9 cellular contexts compared by ENCODE assay signal in genomic region chr6:166341915-166342292, GRCh38. TPM values are rescaled to one million over a fixed set of nuclear protein-coding genes. Genes with fewer than 3 reads are reported as not detected.
A peak's percentile ranks its signal among the peaks of the same experiment; 100 is the strongest.
DNase-seq lines count a peak whose midpoint lies in the region; ATAC-seq, FAIRE-seq and TF ChIP-seq lines count a peak whose summit lies in the region.
"Had no signal": no experiment of that assay in that cellular context is flagged by ENCODE, and none has a peak within 500 bp of the region (broad histone marks: within the 10 kb centered on the region; RNA-seq: fewer than 3 reads in every experiment).

No MANE protein-coding gene starts in this region.

- H3K4me1 ChIP-seq in body of pancreas (peaks cover 34% of the 10 kb centered on the region), HepG2 (ENCODE audit: insufficient read depth, low read length) (peaks cover 71% of the 10 kb centered on the region), thyroid gland (peaks cover 18 to 30% of the 10 kb centered on the region in 2 donors)

- TF ChIP-seq EP300 in HepG2 (IDR thresholded peaks at IDR 0.05; ENCODE audit: low read depth in 2 of 2, low read length in 2 of 2) (0 out of 4 replicates have a peak, but pooled peaks of 1 of the 2 experiments have one; percentile 1), HepG2 (CRISPR knock-in tag; IDR thresholded peaks at IDR 0.05; ENCODE audit: borderline replicate concordance) (no peak)

- no peak overlapping the region for H2AFZ ChIP-seq in HepG2 (ENCODE audit: low read length)

- POLR2A ChIA-PET in HepG2 (lab: Yijun Ruan, JAX), result interaction anchor here (0.8 to 2.7 kb wide), 7 partner anchors 10 to 59 kb away, joined by 3 to 24 read pairs (median 9); no protein-coding TSS in a partner anchor

- in situ Hi-C loops in HepG2 (cut with HindIII; ENCODE audit: extremely low pct_ligation_motif_present, low pct_unique_long_range_greater_than_20kb), result no loop called here

- WGBS in body of pancreas, 2 donors, result 0% methylated on average over 12 of the region's 12 CpGs
- WGBS in HepG2 (ENCODE audit: low lambda C conversion rate), result under 1% methylated on average over 11 of the region's 12 CpGs
- 0 to 1% methylated on average over 12 of the region's 12 CpGs for WGBS in thyroid gland, 2 donors

- peak; percentile 7 for ATAC-seq in body of pancreas
- ATAC-seq in HepG2, result peak; percentile 1; the same call in 1 of the 3 replicates
- ATAC-seq in HG03025 (IDR thresholded peaks at IDR 0.05; ENCODE audit: low FRiP score, unreplicated experiment), result no peak
- no peak for ATAC-seq in GM21423 (IDR thresholded peaks at IDR 0.05; ENCODE audit: unreplicated experiment)

- FAIRE-seq in HepG2 (lab: Jason Lieb, UNC), result no peak

- CTCF ChIA-PET in HepG2 (lab: Yijun Ruan, JAX; ENCODE audit: low intra/inter-chr PET ratio, low total read pairs), result no interaction called here

- H3K27ac ChIP-seq in C4-2B (peak overlapping the region; percentile 93), KOPT-K1 (ENCODE audit: low read depth, low read length, poor library complexity, severe bottlenecking) (peak overlapping the region; percentile 77), body of pancreas (peak overlapping the region; percentile 84 to 89 (median 85)), HepG2 (ENCODE audit: extremely low read length, insufficient read depth, low read length) (peak overlapping the region; percentile 80), thyroid gland (peak overlapping the region; percentile 8 to 91 (median 89))

- BruUV-seq in HepG2 (replicated peaks; lab: Mats Ljungman, UMichigan), result TSS peak; percentile 72

- peaks cover 35% of the 10 kb centered on the region for H4K20me1 ChIP-seq in HepG2 (ENCODE audit: insufficient read depth, low read length)

- no peaks in the 10 kb centered on the region for H3K9me3 ChIP-seq in KOPT-K1 (ENCODE audit: insufficient read depth, low read length, poor library complexity, severe bottlenecking)
- H3K9me3 ChIP-seq in body of pancreas, result no peaks in the 10 kb centered on the region
- H3K9me3 ChIP-seq in HepG2 (ENCODE audit: low read length), result no peaks in the 10 kb centered on the region
- no peaks in the 10 kb centered on the region for H3K9me3 ChIP-seq in thyroid gland

- no peak for TF ChIP-seq CTCF in C4-2B (conservative IDR thresholded peaks at IDR 0.05)
- no peak for TF ChIP-seq CTCF in body of pancreas (IDR thresholded peaks at IDR 0.05)
- no peak for TF ChIP-seq CTCF in HepG2 (CRISPR knock-in tag; IDR thresholded peaks at IDR 0.05)
- TF ChIP-seq CTCF in thyroid gland (IDR thresholded peaks at IDR 0.05), result no peak

- H3K9ac ChIP-seq in HepG2 (ENCODE audit: insufficient read depth, low read depth, low read length), result peak overlapping the region; percentile 98

- intact Hi-C loops in body of pancreas (cut with DNase I) (no loop called here), HepG2 (cut with micrococcal nuclease; ENCODE audit: unreplicated experiment) (loop anchor here (1.0 kb wide), 2 partner anchors 19 to 41 kb away; no protein-coding TSS in a partner anchor), thyroid gland (cut with DNase I) (no loop called here)

- DNase-seq in body of pancreas (peak in 3 of 4 donors; percentile 13 to 32 (median 27)), HepG2 (ENCODE audit: low spot score) (no peak), thyroid gland (peak in 1 of 2 donors; percentile 14), NCI-H446 (lab: John Stamatoyannopoulos, UW) (no peak)

- peak overlapping the region; percentile 78 for H3K4me2 ChIP-seq in HepG2 (ENCODE audit: low read depth, low read length)

- H3K4me3 ChIP-seq in body of pancreas (peak overlapping the region; percentile 70 to 98), HepG2 (replicated peaks in 1 of 3; ENCODE audit: insufficient read depth in 1 of 3, low read depth in 2 of 3, low read length in 3 of 3) (peak overlapping the region; percentile 89 to 99 (median 98)), thyroid gland (replicated peaks in 1 of 3) (peak overlapping the region; percentile 80 to 97 (median 89))

- peaks cover 63% of the 10 kb centered on the region for H3K79me2 ChIP-seq in HepG2 (ENCODE audit: insufficient read depth, low read length)

- TF ChIP-seq POLR2A in body of pancreas (IDR thresholded peaks at IDR 0.05) (no peak), HepG2 (IDR thresholded peaks at IDR 0.05; ENCODE audit: insufficient read depth in 1 of 2, low read depth in 2 of 2, low read length in 2 of 2) (no peak), thyroid gland (IDR thresholded peaks at IDR 0.05) (no peak)

- no peak for TF ChIP-seq RAD21 in HepG2 (CRISPR knock-in tag; IDR thresholded peaks at IDR 0.05)

- peaks cover 16% of the 10 kb centered on the region for H3K36me3 ChIP-seq in KOPT-K1 (ENCODE audit: insufficient read depth, low read length)
- H3K36me3 ChIP-seq in body of pancreas (replicated peaks in 1 of 2; ENCODE audit: insufficient read depth in 1 of 2, low read depth in 2 of 2), result no peaks in the 10 kb centered on the region
- peaks cover 7 to 29% of the 10 kb centered on the region in 2 experiments for H3K36me3 ChIP-seq in HepG2 (replicated peaks in 1 of 2; ENCODE audit: control insufficient read depth in 1 of 2, insufficient read depth in 2 of 2, low read length in 2 of 2)
- no peaks in the 10 kb centered on the region for H3K36me3 ChIP-seq in thyroid gland

- H3K27me3 ChIP-seq in body of pancreas (no peaks in the 10 kb centered on the region), HepG2 (ENCODE audit: control insufficient read depth in 1 of 2, insufficient read depth in 2 of 2, low read length in 2 of 2) (no peaks in the 10 kb centered on the region; a peak in 1 of 5 replicates), thyroid gland (no peaks in the 10 kb centered on the region)

RNA-seq across cellular contexts. Expression of gene SFT2D1, which starts 0.4 kb away (rescaled TPM):
- total RNA-seq in body of pancreas (10 to 100 TPM; 11.5 to 28.0 TPM), HepG2 (2016; rRNA removed; fragmentation: Illumina TruSeq; extraction: Trizol) (90.7 and 115 TPM in 2 replicates), thyroid gland (10 to 100 TPM; 36.8 to 53.5 (median 48.4) TPM)
- 57.6 and 70.5 TPM in 2 replicates for total RNA-seq in HepG2 (2016; cell fraction: cytosol; rRNA removed; fragmentation: Illumina TruSeq; extraction: Trizol; ENCODE audit: low read depth)
- 91.5 and 114 TPM in 2 replicates for total RNA-seq in HepG2 (2016; cell fraction: insoluble cytoplasmic fraction; rRNA removed; fragmentation: Illumina TruSeq; extraction: Trizol)
- total RNA-seq in HepG2 (2016; cell fraction: membrane; rRNA removed; fragmentation: Illumina TruSeq; extraction: Trizol), result 89.7 and 105 TPM in 2 replicates
- total RNA-seq in HepG2 (2016; cell fraction: nucleus; rRNA removed; fragmentation: Illumina TruSeq; extraction: Trizol), result 87.1 and 96.7 TPM in 2 replicates
- 127 and 147 TPM in 2 replicates for polyA plus RNA-seq in HepG2 (2011; rRNA removed)
- polyA plus RNA-seq in HepG2 (2011; cell fraction: cytosol; rRNA removed), result 78.9 and 125 TPM in 2 replicates
- 56.7 and 94.6 TPM in 2 replicates for polyA plus RNA-seq in HepG2 (2011; cell fraction: nucleus; rRNA removed)
- 100 and 109 TPM in 2 replicates for polyA plus RNA-seq in HepG2 (2012)
- polyA plus RNA-seq in HepG2 (2016; cell fraction: cytosol; fragmentation: Illumina TruSeq; extraction: Trizol; ENCODE audit: low read depth), result 67.5 and 94.2 TPM in 2 replicates
- polyA plus RNA-seq in HepG2 (2016; cell fraction: insoluble cytoplasmic fraction; fragmentation: Illumina TruSeq; extraction: Trizol; ENCODE audit: low read depth), result 112 and 116 TPM in 2 replicates
- polyA plus RNA-seq in HepG2 (2016; cell fraction: membrane; fragmentation: Illumina TruSeq; extraction: Trizol; ENCODE audit: low read depth), result 96.5 and 108 TPM in 2 replicates
- 168 and 175 TPM in 2 replicates for polyA plus RNA-seq in HepG2 (2016; cell fraction: nucleus; fragmentation: Illumina TruSeq; extraction: Trizol; ENCODE audit: insufficient read depth, low read depth)
- polyA minus RNA-seq in HepG2 (2011; rRNA and poly(A)+ RNA removed; ENCODE audit: low replicate concordance), result 13.9 and 35.5 TPM in 2 replicates
- 26.1 and 26.7 TPM in 2 replicates for polyA minus RNA-seq in HepG2 (2011; cell fraction: cytosol; rRNA and poly(A)+ RNA removed)
- polyA minus RNA-seq in HepG2 (2011; cell fraction: nucleus; rRNA and poly(A)+ RNA removed), result 65.1 and 95.4 TPM in 2 replicates

RNA-seq across cellular contexts. Expression of gene PRR18, which starts 33.7 kb away (rescaled TPM):
- total RNA-seq in body of pancreas (not detected), HepG2 (2016; rRNA removed; fragmentation: Illumina TruSeq; extraction: Trizol) (0.04 TPM in 1 of 2 replicates, not detected in the other), thyroid gland (under 1 TPM in 3 of 4 donors, not detected in 1; 0.21 to 0.67 (median 0.59) TPM)
- total RNA-seq in HepG2 (2016; cell fraction: cytosol; rRNA removed; fragmentation: Illumina TruSeq; extraction: Trizol; ENCODE audit: low read depth), result not detected in 2 replicates
- 0.06 TPM in 1 of 2 replicates, not detected in the other for total RNA-seq in HepG2 (2016; cell fraction: insoluble cytoplasmic fraction; rRNA removed; fragmentation: Illumina TruSeq; extraction: Trizol)
- total RNA-seq in HepG2 (2016; cell fraction: membrane; rRNA removed; fragmentation: Illumina TruSeq; extraction: Trizol), result 0.09 TPM in 1 of 2 replicates, not detected in the other
- total RNA-seq in HepG2 (2016; cell fraction: nucleus; rRNA removed; fragmentation: Illumina TruSeq; extraction: Trizol), result not detected in 2 replicates
- polyA plus RNA-seq in HepG2 (2011; rRNA removed), result 0.01 and 0.04 TPM in 2 replicates
- 0.04 and 0.05 TPM in 2 replicates for polyA plus RNA-seq in HepG2 (2011; cell fraction: cytosol; rRNA removed)
- polyA plus RNA-seq in HepG2 (2011; cell fraction: nucleus; rRNA removed), result 0.10 TPM in 1 of 2 replicates, not detected in the other
- not detected in 2 replicates for polyA plus RNA-seq in HepG2 (2012)
- polyA plus RNA-seq in HepG2 (2016; cell fraction: cytosol; fragmentation: Illumina TruSeq; extraction: Trizol; ENCODE audit: low read depth), result not detected in 2 replicates
- polyA plus RNA-seq in HepG2 (2016; cell fraction: insoluble cytoplasmic fraction; fragmentation: Illumina TruSeq; extraction: Trizol; ENCODE audit: low read depth), result 0.10 and 0.19 TPM in 2 replicates
- 0.16 TPM in 1 of 2 replicates, not detected in the other for polyA plus RNA-seq in HepG2 (2016; cell fraction: membrane; fragmentation: Illumina TruSeq; extraction: Trizol; ENCODE audit: low read depth)
- polyA plus RNA-seq in HepG2 (2016; cell fraction: nucleus; fragmentation: Illumina TruSeq; extraction: Trizol; ENCODE audit: insufficient read depth, low read depth), result not detected in 2 replicates
- not detected in 2 replicates for polyA minus RNA-seq in HepG2 (2011; rRNA and poly(A)+ RNA removed; ENCODE audit: low replicate concordance)
- not detected in 2 replicates for polyA minus RNA-seq in HepG2 (2011; cell fraction: cytosol; rRNA and poly(A)+ RNA removed)
- 0.12 TPM in 1 of 2 replicates, not detected in the other for polyA minus RNA-seq in HepG2 (2011; cell fraction: nucleus; rRNA and poly(A)+ RNA removed)
- total RNA-seq: HT1080 had no signal

RNA-seq across cellular contexts. Expression of gene MPC1, which starts 40.8 kb away (rescaled TPM):
- total RNA-seq in body of pancreas (10 to 100 TPM; 20.8 to 25.4 TPM), HepG2 (2016; rRNA removed; fragmentation: Illumina TruSeq; extraction: Trizol) (214 and 289 TPM in 2 replicates), thyroid gland (100 to 1,000 TPM in 2 of 4 donors, 10 to 100 TPM in 2; 69.1 to 128 (median 103) TPM)
- 81.3 and 95.3 TPM in 2 replicates for total RNA-seq in HepG2 (2016; cell fraction: cytosol; rRNA removed; fragmentation: Illumina TruSeq; extraction: Trizol; ENCODE audit: low read depth)
- 218 and 286 TPM in 2 replicates for total RNA-seq in HepG2 (2016; cell fraction: insoluble cytoplasmic fraction; rRNA removed; fragmentation: Illumina TruSeq; extraction: Trizol)
- total RNA-seq in HepG2 (2016; cell fraction: membrane; rRNA removed; fragmentation: Illumina TruSeq; extraction: Trizol), result 145 and 164 TPM in 2 replicates
- total RNA-seq in HepG2 (2016; cell fraction: nucleus; rRNA removed; fragmentation: Illumina TruSeq; extraction: Trizol), result 93.1 and 102 TPM in 2 replicates
- 168 and 189 TPM in 2 replicates for polyA plus RNA-seq in HepG2 (2011; rRNA removed)
- polyA plus RNA-seq in HepG2 (2011; cell fraction: cytosol; rRNA removed), result 191 and 239 TPM in 2 replicates
- 59.3 and 82.2 TPM in 2 replicates for polyA plus RNA-seq in HepG2 (2011; cell fraction: nucleus; rRNA removed)
- 136 and 137 TPM in 2 replicates for polyA plus RNA-seq in HepG2 (2012)
- polyA plus RNA-seq in HepG2 (2016; cell fraction: cytosol; fragmentation: Illumina TruSeq; extraction: Trizol; ENCODE audit: low read depth), result 98.8 and 128 TPM in 2 replicates
- 328 and 353 TPM in 2 replicates for polyA plus RNA-seq in HepG2 (2016; cell fraction: insoluble cytoplasmic fraction; fragmentation: Illumina TruSeq; extraction: Trizol; ENCODE audit: low read depth)
- 150 and 186 TPM in 2 replicates for polyA plus RNA-seq in HepG2 (2016; cell fraction: membrane; fragmentation: Illumina TruSeq; extraction: Trizol; ENCODE audit: low read depth)
- polyA plus RNA-seq in HepG2 (2016; cell fraction: nucleus; fragmentation: Illumina TruSeq; extraction: Trizol; ENCODE audit: insufficient read depth, low read depth), result 207 and 211 TPM in 2 replicates
- polyA minus RNA-seq in HepG2 (2011; rRNA and poly(A)+ RNA removed; ENCODE audit: low replicate concordance), result 5.6 and 40.9 TPM in 2 replicates
- polyA minus RNA-seq in HepG2 (2011; cell fraction: cytosol; rRNA and poly(A)+ RNA removed), result 51.6 and 57.8 TPM in 2 replicates
- 27.4 and 41.9 TPM in 2 replicates for polyA minus RNA-seq in HepG2 (2011; cell fraction: nucleus; rRNA and poly(A)+ RNA removed)

Comparison
In these comparisons a context has a peak if more than half of its experiments do, and no peak if none do; other contexts are left out.
1. ATAC-seq: peak in body of pancreas (single experiment) and HepG2 (single experiment); none in HG03025 (single experiment) and GM21423 (single experiment).
2. DNase-seq: peak in body of pancreas (3 of 4); none in HepG2 (single experiment) and NCI-H446 (0 of 2).
3. Peak in every context shown above with its lines, with median percentiles within 50 percentile points of each other: H3K27ac ChIP-seq and H3K4me3 ChIP-seq.